In the genomic region with DNA sequence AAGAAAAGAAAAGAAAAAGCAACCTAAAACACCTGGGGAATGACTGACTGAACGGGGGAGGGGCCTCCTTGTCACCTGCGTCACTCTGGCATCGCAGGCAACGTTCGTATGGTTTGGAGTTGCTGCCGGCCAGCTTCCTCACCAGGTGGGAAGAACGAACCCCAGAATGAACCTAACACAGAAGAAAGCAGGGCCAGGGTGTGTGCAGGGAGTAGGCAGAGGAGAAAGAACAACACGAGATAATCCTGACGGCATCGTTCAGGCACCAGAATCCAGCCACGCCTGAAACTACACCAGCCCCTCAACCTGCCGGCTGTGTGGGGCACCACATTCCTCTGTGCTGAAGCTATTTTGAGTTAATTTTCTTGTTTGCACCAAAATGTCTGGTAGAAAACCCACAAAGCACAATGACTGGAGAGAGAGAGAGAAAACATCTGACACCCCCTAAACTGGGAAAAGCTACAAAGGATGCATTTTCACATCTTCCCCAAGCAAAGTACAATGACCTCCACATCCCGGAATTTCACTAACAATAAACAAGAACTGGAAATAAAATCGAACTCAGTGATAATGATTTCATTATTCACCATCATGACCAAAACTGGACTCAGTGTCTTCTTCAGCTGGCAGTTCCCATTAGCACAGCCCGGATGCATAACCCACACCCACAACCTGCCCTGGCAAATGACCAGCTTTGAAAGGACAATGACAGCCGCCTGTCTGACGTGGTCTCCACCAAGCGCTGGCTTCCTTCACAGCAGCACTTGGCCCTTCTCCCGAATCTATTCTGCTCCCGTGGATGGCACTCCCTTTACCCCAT, we compare ENCODE assay signal across 15 cellular contexts. TPM values are rescaled to one million over a fixed set of nuclear protein-coding genes. Genes with fewer than 3 reads are reported as not detected.
DNase-seq lines count a peak whose midpoint lies in the region; ATAC-seq and TF ChIP-seq lines count a peak whose summit lies in the region.
"Had no signal": no experiment of that assay in that cellular context is flagged by ENCODE, and none has a peak within 500 bp of the region (broad histone marks: within the 10 kb centered on the region; RNA-seq: fewer than 3 reads in every experiment).

No MANE protein-coding gene starts in this region.

- H3K4me1 Mint-ChIP-seq in mesothelial cell of epicardium (peaks cover 8% of the 10 kb centered on the region), type B pancreatic cell (ENCODE audit: unreplicated experiment) (peaks cover 14% of the 10 kb centered on the region)

- H3K36me3 ChIP-seq in right atrium auricular region (no peaks in the 10 kb centered on the region), HAP-1 (replicated peaks) (no peaks in the 10 kb centered on the region)

- in situ Hi-C loops in HAP-1 (cut with MboI; ENCODE audit: low sequenced_read_pairs), result no loop called here

- H3K9me3 Mint-ChIP-seq in mesothelial cell of epicardium, result no peaks in the 10 kb centered on the region
- no peaks in the 10 kb centered on the region for H3K9me3 Mint-ChIP-seq in type B pancreatic cell
- H3K9me3 Mint-ChIP-seq: CD4-positive, alpha-beta T cell; naive B cell had no signal

- ATAC-seq in Right ventricle myocardium inferior, result peak; percentile 36
- peak; percentile 60 for ATAC-seq in esophagus mucosa
- ATAC-seq in HG03565 (IDR thresholded peaks at IDR 0.05; ENCODE audit: unreplicated experiment), result no peak
- no peak for ATAC-seq in SK-N-SH treated with all-trans-retinoic acid at 6 μM for 48 hours
- ATAC-seq: activated CD4-positive, CD25-positive, alpha-beta regulatory T cell treated with anti-CD3 and anti-CD28 coated beads, Interleukin-2, amount 50 U/mL, for 24 hours had no signal

- H3K9me3 ChIP-seq in right atrium auricular region, result no peaks in the 10 kb centered on the region
- no peaks in the 10 kb centered on the region for H3K9me3 ChIP-seq in HAP-1

- H3K4me3 ChIP-seq in right atrium auricular region (no peak overlapping the region), HAP-1 (no peak overlapping the region)

- no peak overlapping the region for H3K27ac ChIP-seq in right atrium auricular region

- H3K36me3 Mint-ChIP-seq in mesothelial cell of epicardium (no peaks in the 10 kb centered on the region), type B pancreatic cell (peaks cover 6% of the 10 kb centered on the region)
- H3K36me3 Mint-ChIP-seq: naive B cell had no signal

- no peak for DNase-seq in Right ventricle myocardium inferior (ENCODE audit: missing footprints)
- DNase-seq in right atrium auricular region (ENCODE audit: low spot score), result no peak
- DNase-seq in mesothelial cell of epicardium (ENCODE audit: low spot score in 2 of 2, unreplicated experiment in 2 of 2), result no peak
- no peak for DNase-seq in type B pancreatic cell (ENCODE audit: extremely low spot score, unreplicated experiment)
- no peak for DNase-seq in HAP-1 (ENCODE audit: low spot score in 2 of 2)
- DNase-seq: amniotic stem cell; CD4-positive, alpha-beta T cell; DND-41; naive B cell; stimulated activated CD4-positive, alpha-beta T cell treated with anti-CD3 and anti-CD28 coated beads, Interleukin-12 subunit alpha, Interleukin-12 subunit beta, amount 100 ng/mL, for 4 hours; stimulated activated naive CD4-positive, alpha-beta T cell had no signal

- H3K27me3 Mint-ChIP-seq in mesothelial cell of epicardium (ENCODE audit: low read depth) (no peaks in the 10 kb centered on the region), type B pancreatic cell (no peaks in the 10 kb centered on the region)
- H3K27me3 Mint-ChIP-seq: CD4-positive, alpha-beta T cell; naive B cell had no signal

- H3K27ac Mint-ChIP-seq in mesothelial cell of epicardium, result peak overlapping the region; percentile 4
- peak overlapping the region; percentile 37 for H3K27ac Mint-ChIP-seq in type B pancreatic cell
- H3K27ac Mint-ChIP-seq: CD4-positive, alpha-beta T cell; naive B cell had no signal

- H3K4me3 Mint-ChIP-seq in mesothelial cell of epicardium (no peak overlapping the region), type B pancreatic cell (no peak overlapping the region)
- H3K4me3 Mint-ChIP-seq: CD4-positive, alpha-beta T cell had no signal

- intact Hi-C loops in Right ventricle myocardium inferior (cut with DNase I), result no loop called here

- H3K27me3 ChIP-seq in right atrium auricular region, result no peaks in the 10 kb centered on the region
- H3K27me3 ChIP-seq in HAP-1 (ENCODE audit: low read depth), result no peaks in the 10 kb centered on the region

- H3K4me1 ChIP-seq in right atrium auricular region (no peaks in the 10 kb centered on the region), HAP-1 (0 out of 2 replicates have a peak, but pooled peaks cover 3% of the 10 kb centered on the region)

- TF ChIP-seq CTCF in right atrium auricular region (IDR thresholded peaks at IDR 0.05) (no peak), mesothelial cell of epicardium (IDR thresholded peaks at IDR 0.05; ENCODE audit: unreplicated experiment) (no peak), type B pancreatic cell (conservative IDR thresholded peaks at IDR 0.05) (no peak)

TF ChIP-seq in SK-N-SH treated with all-trans-retinoic acid at 6 μM for 48 hours, 23 proteins besides CTCF, POLR2A, EP300 and RAD21:
- no peak for TF ChIP-seq ZNF70 (CRISPR knock-in tag; IDR thresholded peaks at IDR 0.05)
- no peak for TF ChIP-seq ZFP30 (CRISPR knock-in tag; IDR thresholded peaks at IDR 0.05)
- TF ChIP-seq ZNF8 (CRISPR knock-in tag; IDR thresholded peaks at IDR 0.05), result no peak

RNA-seq across cellular contexts. Expression of gene RAB40B, which starts 23.6 kb away (rescaled TPM):
- total RNA-seq in Right ventricle myocardium inferior, result 19.9 TPM
- 10 to 100 TPM; 10.2 to 20.8 TPM for total RNA-seq in right atrium auricular region
- total RNA-seq in esophagus mucosa, result 6.6 TPM
- total RNA-seq in mesothelial cell of epicardium, result 25.0 to 26.5 TPM (median 25.5 TPM) in 3 replicates
- total RNA-seq in type B pancreatic cell (ENCODE audit: low replicate concordance), result 16.7 and 18.9 TPM in 2 replicates

RNA-seq across cellular contexts. Expression of gene WDR45B, which starts 26.6 kb away (rescaled TPM):
- total RNA-seq in Right ventricle myocardium inferior (38.0 TPM), right atrium auricular region (10 to 100 TPM; 41.2 to 46.4 TPM), esophagus mucosa (63.8 TPM), mesothelial cell of epicardium (90.2 to 93.3 TPM (median 92.3 TPM) in 3 replicates), type B pancreatic cell (ENCODE audit: low replicate concordance) (74.0 and 100 TPM in 2 replicates)

RNA-seq across cellular contexts. Expression of gene FN3KRP, which starts 41.6 kb away (rescaled TPM):
- 13.0 TPM for total RNA-seq in Right ventricle myocardium inferior
- 1 to 10 TPM; 6.1 TPM for total RNA-seq in right atrium auricular region
- total RNA-seq in esophagus mucosa, result 18.2 TPM
- total RNA-seq in mesothelial cell of epicardium, result 30.3 to 31.6 TPM (median 30.6 TPM) in 3 replicates
- total RNA-seq in type B pancreatic cell (ENCODE audit: low replicate concordance), result 36.5 and 42.5 TPM in 2 replicates

Comparison
In these comparisons a context has a peak if more than half of its experiments do, and no peak if none do; other contexts are left out.
1. ATAC-seq: peak in Right ventricle myocardium inferior (single experiment) and esophagus mucosa (single experiment); none in HG03565 (single experiment) and SK-N-SH treated with all-trans-retinoic acid at 6 μM for 48 hours (single experiment).